In the genomic region with DNA sequence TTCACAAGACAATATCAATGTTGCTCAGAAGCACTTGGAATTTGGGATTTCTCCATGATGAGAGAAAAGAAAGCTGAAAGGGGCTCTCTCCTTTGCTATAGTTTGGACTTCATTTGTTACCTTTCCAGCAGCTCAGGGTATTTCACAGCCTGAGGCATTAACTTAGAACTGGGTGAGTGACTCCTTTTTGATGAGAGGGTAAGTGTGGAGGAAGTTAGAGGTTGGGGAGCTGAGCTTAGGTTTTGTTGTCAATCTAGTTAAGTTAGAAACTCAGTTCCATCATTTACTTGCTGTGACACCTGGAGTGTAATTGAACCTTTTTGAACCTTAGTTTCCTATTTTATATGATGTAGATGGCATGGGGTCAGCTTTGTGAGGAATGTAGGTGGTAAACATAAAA, we compare ENCODE assay signal across 24 cellular contexts.
"Had no signal": no experiment of that assay in that cellular context is flagged by ENCODE, and none has a peak within 500 bp of the region (broad histone marks: within the 10 kb centered on the region; RNA-seq: fewer than 3 reads in every experiment).

No MANE protein-coding gene starts in this region.

- H3K4me3 ChIP-seq: ascending aorta, body of pancreas, K562, Peyer's patch had no signal

- DNase-seq: activated CD4-positive, alpha-beta T cell treated with anti-CD3 and anti-CD28 coated beads for 4 hours; activated CD8-positive, alpha-beta memory T cell treated with anti-CD3 and anti-CD28 coated beads, Interleukin-2, amount 50 U/mL, for 4 hours; activated CD8-positive, alpha-beta T cell treated with anti-CD3 and anti-CD28 coated beads for 36 hours; activated naive CD4-positive, alpha-beta T cell treated with anti-CD3 and anti-CD28 coated beads, Interleukin-2, amount 50 U/mL, for 16 hours; activated naive CD8-positive, alpha-beta T cell treated with anti-CD3 and anti-CD28 coated beads, Interleukin-2, amount 10 ng/mL, durations not matched to agents 7 days and 5 days; activated T-cell treated with anti-CD3 and anti-CD28 coated beads, Interleukin-2, amount 50 U/mL, for 1 hour; amniotic stem cell; body of pancreas; central memory CD4-positive, alpha-beta T cell; Karpas-422; NCI-H1092; NCI-H1417; NCI-H1930; NCI-H2107; NCI-H2171 treated with DMSO at 0.1 percent for 48 hours; NCI-H345; NCI-H510A; Peyer's patch; SHP77; T-helper 1 cell; WERI-Rb-1 had no signal

- H3K9me3 Mint-ChIP-seq: activated CD8-positive, alpha-beta T cell treated with anti-CD3 and anti-CD28 coated beads for 36 hours; activated naive CD8-positive, alpha-beta T cell treated with anti-CD3 and anti-CD28 coated beads, Interleukin-2, amount 10 ng/mL, durations not matched to agents 7 days and 5 days had no signal

- H3K27me3 Mint-ChIP-seq: activated CD8-positive, alpha-beta T cell treated with anti-CD3 and anti-CD28 coated beads for 36 hours had no signal

- FAIRE-seq: bronchial epithelial cell, K562 had no signal

- H3K9me3 ChIP-seq: ascending aorta, body of pancreas, Peyer's patch had no signal

- H3K4me1 ChIP-seq: ascending aorta, body of pancreas, Peyer's patch had no signal

- ATAC-seq: activated CD8-positive, alpha-beta T cell treated with anti-CD3 and anti-CD28 coated beads for 36 hours; body of pancreas; K562 had no signal

- H3K27me3 ChIP-seq: ascending aorta, body of pancreas, Peyer's patch had no signal

- H3K27ac Mint-ChIP-seq: activated CD8-positive, alpha-beta T cell treated with anti-CD3 and anti-CD28 coated beads for 36 hours; activated naive CD8-positive, alpha-beta T cell treated with anti-CD3 and anti-CD28 coated beads, Interleukin-2, amount 10 ng/mL, durations not matched to agents 7 days and 5 days had no signal

- H3K36me3 ChIP-seq: ascending aorta, Peyer's patch, WERI-Rb-1 had no signal

- H3K4me1 Mint-ChIP-seq: activated naive CD8-positive, alpha-beta T cell treated with anti-CD3 and anti-CD28 coated beads, Interleukin-2, amount 10 ng/mL, durations not matched to agents 7 days and 5 days had no signal

- H3K4me3 Mint-ChIP-seq: activated CD8-positive, alpha-beta T cell treated with anti-CD3 and anti-CD28 coated beads for 36 hours; activated naive CD8-positive, alpha-beta T cell treated with anti-CD3 and anti-CD28 coated beads, Interleukin-2, amount 10 ng/mL, durations not matched to agents 7 days and 5 days had no signal

- H3K27ac ChIP-seq: ascending aorta, body of pancreas, Peyer's patch, WERI-Rb-1 had no signal

- H3K36me3 Mint-ChIP-seq: activated naive CD8-positive, alpha-beta T cell treated with anti-CD3 and anti-CD28 coated beads, Interleukin-2, amount 10 ng/mL, durations not matched to agents 7 days and 5 days had no signal
